In the genomic region with DNA sequence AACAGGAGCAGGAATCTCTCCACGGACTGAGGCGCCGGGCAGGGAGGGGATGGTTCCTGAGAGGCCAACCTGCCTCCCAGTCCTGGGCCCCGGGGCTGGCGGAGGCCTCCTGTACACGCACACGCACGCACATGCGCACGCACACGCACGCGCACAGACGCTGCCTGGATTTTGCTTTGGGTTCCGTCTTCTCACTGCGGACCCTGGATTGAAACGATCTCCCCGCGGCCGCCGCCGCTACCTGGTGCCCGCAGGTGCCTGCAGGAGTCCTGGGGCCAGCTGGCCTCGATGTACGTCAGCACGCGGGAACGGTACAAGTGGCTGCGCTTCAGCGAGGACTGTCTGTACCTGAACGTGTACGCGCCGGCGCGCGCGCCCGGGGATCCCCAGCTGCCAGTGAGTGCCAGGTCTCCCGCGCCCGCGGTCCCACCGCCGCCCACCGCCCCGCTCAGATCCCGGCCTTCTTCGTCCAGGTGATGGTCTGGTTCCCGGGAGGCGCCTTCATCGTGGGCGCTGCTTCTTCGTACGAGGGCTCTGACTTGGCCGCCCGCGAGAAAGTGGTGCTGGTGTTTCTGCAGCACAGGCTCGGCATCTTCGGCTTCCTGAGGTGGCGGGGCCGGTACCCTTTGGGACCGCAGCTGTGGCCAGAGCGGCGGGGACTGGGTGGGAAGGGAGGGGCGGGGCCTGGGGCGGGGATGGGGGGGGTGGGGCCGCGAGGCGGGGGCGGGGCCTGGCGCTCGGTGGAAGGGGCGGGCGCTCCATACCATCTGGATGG, we compare ENCODE assay signal across 8 cellular contexts. TPM values are rescaled to one million over a fixed set of nuclear protein-coding genes. Genes with fewer than 3 reads are reported as not detected.
DNase-seq lines count a peak whose midpoint lies in the region; ATAC-seq, FAIRE-seq and TF ChIP-seq lines count a peak whose summit lies in the region.

No MANE protein-coding gene starts in this region.

- POLR2A ChIA-PET in MCF 10A (lab: Yijun Ruan, JAX): interaction anchor here (0.6 to 1.0 kb wide), 2 partner anchors 17 to 29 kb away, joined by 3 read pairs; no protein-coding TSS in a partner anchor

- H3K4me1 Mint-ChIP-seq in MCF 10A (ENCODE audit: insufficient read depth, unreplicated experiment) (peaks cover 11% of the 10 kb centered on the region), immature natural killer cell (peaks cover 11 to 16% of the 10 kb centered on the region in 2 donors)

- CTCF ChIA-PET in MCF 10A (lab: Yijun Ruan, JAX): interaction anchor here (0.7 kb wide), 1 partner anchor 12 kb away, joined by 3 read pairs; a partner anchor contains a TSS

- no peak for FAIRE-seq in HTR-8/SVneo (lab: Jason Lieb, UNC)

- H3K36me3 Mint-ChIP-seq in MCF 10A (ENCODE audit: insufficient read depth, unreplicated experiment): no peaks in the 10 kb centered on the region
- no peaks in the 10 kb centered on the region for H3K36me3 Mint-ChIP-seq in immature natural killer cell

- no peaks in the 10 kb centered on the region for H3K79me2 ChIP-seq in smooth muscle cell (ENCODE audit: low read depth)

- H3K4me3 ChIP-seq in BLaER1 treated with 17β-estradiol and CSF1 and Interleukin-3, amounts not matched to agents 10 nM and 100 nM: peak overlapping the region; percentile 60 to 71 (median 66)
- H3K4me3 ChIP-seq in smooth muscle cell: peak overlapping the region; percentile 53

- peak overlapping the region; percentile 84 for H2AFZ ChIP-seq in smooth muscle cell (ENCODE audit: low read depth)

- H3K4me3 Mint-ChIP-seq in MCF 10A (ENCODE audit: unreplicated experiment) (peak overlapping the region; percentile 68), immature natural killer cell (peak overlapping the region; percentile 65 to 88 (median 84))

- H3K27ac Mint-ChIP-seq in MCF 10A (ENCODE audit: low read depth, unreplicated experiment) (peak overlapping the region; percentile 42), immature natural killer cell (peak overlapping the region in 4 of 6 donors; percentile 39 to 63 (median 53))

- no peaks in the 10 kb centered on the region for H3F3A ChIP-seq in smooth muscle cell (ENCODE audit: low read depth)

- peaks cover 0 to 6% (median 0%) of the 10 kb centered on the region in 11 experiments; a peak in 2 of 22 replicates for H3K27me3 ChIP-seq in BLaER1 treated with 17β-estradiol and CSF1 and Interleukin-3, amounts not matched to agents 10 nM and 100 nM
- H3K27me3 ChIP-seq in smooth muscle cell (ENCODE audit: low read depth): peaks cover 4% of the 10 kb centered on the region

- WGBS in smooth muscle cell (ENCODE audit: low lambda C conversion rate): 3% methylated on average over 38 of the region's 75 CpGs

- H3K4me1 ChIP-seq in BLaER1 treated with 17β-estradiol and CSF1 and Interleukin-3, amounts not matched to agents 10 nM and 100 nM: peaks cover 16 to 51% (median 37%) of the 10 kb centered on the region in 10 experiments
- H3K4me1 ChIP-seq in smooth muscle cell (ENCODE audit: low read depth): no peaks in the 10 kb centered on the region

- peaks cover 0 to 10% (median 0%) of the 10 kb centered on the region in 11 experiments; a peak in 1 of 22 replicates for H3K36me3 ChIP-seq in BLaER1 treated with 17β-estradiol and CSF1 and Interleukin-3, amounts not matched to agents 10 nM and 100 nM
- no peaks in the 10 kb centered on the region for H3K36me3 ChIP-seq in smooth muscle cell (ENCODE audit: low read depth)

- intact Hi-C loops in MCF 10A (cut with micrococcal nuclease): no loop called here

- H3K27ac ChIP-seq in BLaER1 treated with 17β-estradiol and CSF1 and Interleukin-3, amounts not matched to agents 10 nM and 100 nM: peak overlapping the region in 6 of 11 experiments; percentile 10 to 52 (median 48); a peak in 8 of 22 replicates
- no peak overlapping the region for H3K27ac ChIP-seq in smooth muscle cell (ENCODE audit: low read depth)

- H3K9me3 ChIP-seq in BLaER1 treated with 17β-estradiol and CSF1 and Interleukin-3, amounts not matched to agents 10 nM and 100 nM (replicated peaks in 1 of 11): no peaks in the 10 kb centered on the region
- no peaks in the 10 kb centered on the region for H3K9me3 ChIP-seq in smooth muscle cell (replicated peaks; ENCODE audit: low read depth)

- TF ChIP-seq CTCF in MCF 10A (IDR thresholded peaks at IDR 0.05; ENCODE audit: unreplicated experiment) (no peak), smooth muscle cell (IDR thresholded peaks at IDR 0.05; ENCODE audit: borderline replicate concordance, insufficient read depth, poor library complexity, severe bottlenecking) (no peak)

- H3K27me3 Mint-ChIP-seq in MCF 10A (ENCODE audit: insufficient read depth, unreplicated experiment): no peaks in the 10 kb centered on the region
- peaks cover 0 to 3% (median 0%) of the 10 kb centered on the region in 3 donors for H3K27me3 Mint-ChIP-seq in immature natural killer cell (ENCODE audit: low read depth in 3 of 3)

- peak overlapping the region; percentile 35 to 79 (median 61); a peak in 19 of 22 replicates for H3K9ac ChIP-seq in BLaER1 treated with 17β-estradiol and CSF1 and Interleukin-3, amounts not matched to agents 10 nM and 100 nM
- H3K9ac ChIP-seq in smooth muscle cell (ENCODE audit: low read depth): no peak overlapping the region

- H3K9me3 Mint-ChIP-seq in MCF 10A (ENCODE audit: unreplicated experiment): no peaks in the 10 kb centered on the region
- H3K9me3 Mint-ChIP-seq in immature natural killer cell: no peaks in the 10 kb centered on the region

- H4K20me1 ChIP-seq in BLaER1 treated with 17β-estradiol and CSF1 and Interleukin-3, amounts not matched to agents 10 nM and 100 nM: peaks cover 0 to 8% (median 0%) of the 10 kb centered on the region in 11 experiments; a peak in 4 of 22 replicates
- H4K20me1 ChIP-seq in smooth muscle cell (ENCODE audit: low read depth): no peaks in the 10 kb centered on the region

- no TSS peak for BruUV-seq in MCF 10A (replicated peaks; lab: Mats Ljungman, UMichigan)

- DNase-seq in HTR-8/SVneo (ENCODE audit: insufficient read length, low spot score): peak; percentile 63
- peak; percentile 49 for DNase-seq in T-helper 9 cell
- peak; percentile 27 for DNase-seq in MCF 10A (ENCODE audit: unreplicated experiment)
- peak; percentile 40 to 56 (median 44) for DNase-seq in immature natural killer cell
- DNase-seq in smooth muscle cell (lab: John Stamatoyannopoulos, UW; ENCODE audit: unreplicated experiment): no peak
- DNase-seq in GF-D8 (lab: John Stamatoyannopoulos, UW): no peak

- H3K4me2 ChIP-seq in BLaER1 treated with 17β-estradiol and CSF1 and Interleukin-3, amounts not matched to agents 10 nM and 100 nM: peak overlapping the region; percentile 90 to 99 (median 98)
- peak overlapping the region; percentile 90 for H3K4me2 ChIP-seq in smooth muscle cell

- ATAC-seq in GM21529 (IDR thresholded peaks at IDR 0.05; ENCODE audit: unreplicated experiment): no peak

RNA-seq across cellular contexts. Expression of a gene that starts 12.2 kb away (rescaled TPM):
- 5.1 and 6.6 TPM in 2 replicates for total RNA-seq in MCF 10A (2022)
- polyA plus RNA-seq in immature natural killer cell: 1 to 10 TPM in 1 of 3 donors, under 1 TPM in 1, not detected in 1; 0.98 to 1.6 TPM
- 0.63 and 1.6 TPM in 2 replicates for total RNA-seq in smooth muscle cell
- polyA plus RNA-seq in smooth muscle cell: 0.93 and 2.3 TPM in 2 replicates

RNA-seq across cellular contexts. Expression of a gene that starts 28.4 kb away (rescaled TPM):
- total RNA-seq in MCF 10A (2022) (87.1 and 105 TPM in 2 replicates), smooth muscle cell (41.1 and 53.9 TPM in 2 replicates)
- polyA plus RNA-seq in immature natural killer cell (100 to 1,000 TPM in 1 of 3 donors, 10 to 100 TPM in 2; 93.5 to 118 (median 95.2) TPM), smooth muscle cell (40.2 and 50.9 TPM in 2 replicates)

RNA-seq across cellular contexts. Expression of a gene that starts 39.5 kb away (rescaled TPM):
- total RNA-seq in MCF 10A (2022): 0.52 and 0.65 TPM in 2 replicates
- polyA plus RNA-seq in immature natural killer cell: not detected
- total RNA-seq in smooth muscle cell: 0.18 TPM in 1 of 2 replicates, not detected in the other
- 0.22 and 1.2 TPM in 2 replicates for polyA plus RNA-seq in smooth muscle cell

Comparison
In these comparisons a context has a peak if more than half of its experiments do, and no peak if none do; other contexts are left out.
1. DNase-seq: peak in HTR-8/SVneo (single experiment), T-helper 9 cell (single experiment), MCF 10A (single experiment) and immature natural killer cell (3 of 3); none in smooth muscle cell (single experiment) and GF-D8 (single experiment).